In genomic region chr5:66779535-66779934, GRCh38 we compare ENCODE assay signal across 20 cellular contexts.
"Had no signal": no experiment of that assay in that cellular context is flagged by ENCODE, and none has a peak within 500 bp of the region (broad histone marks: within the 10 kb centered on the region; RNA-seq: fewer than 3 reads in every experiment).

No MANE protein-coding gene starts in this region.

- H3K4me1 Mint-ChIP-seq: activated CD4-positive, alpha-beta memory T cell treated with anti-CD3 and anti-CD28 coated beads, Interleukin-2, amount 10 ng/mL, durations not matched to agents 7 days and 5 days; activated CD4-positive, alpha-beta T cell treated with anti-CD3 and anti-CD28 coated beads, Interleukin-2, amount 10 ng/mL, durations not matched to agents 24 days and 14 days; activated naive CD4-positive, alpha-beta T cell treated with anti-CD3 and anti-CD28 coated beads, Interleukin-2, amount 10 ng/mL, durations not matched to agents 7 days and 5 days had no signal

- H3K9me3 Mint-ChIP-seq: activated CD4-positive, alpha-beta memory T cell treated with anti-CD3 and anti-CD28 coated beads, Interleukin-2, amount 10 ng/mL, durations not matched to agents 7 days and 5 days; activated CD4-positive, alpha-beta T cell treated with anti-CD3 and anti-CD28 coated beads, Interleukin-2, amount 10 ng/mL, durations not matched to agents 24 days and 14 days; activated naive CD4-positive, alpha-beta T cell treated with anti-CD3 and anti-CD28 coated beads, Interleukin-2, amount 10 ng/mL, durations not matched to agents 7 days and 5 days; activated T-cell treated with anti-CD3 and anti-CD28 coated beads, Interleukin-2, amount 50 U/mL, for 72 hours; stimulated activated naive CD8-positive, alpha-beta T cell treated with anti-CD3 and anti-CD28 coated beads, Interleukin-15, Interleukin-2, amounts not matched to agents 100 ng/mL and 50 ng/mL, for 24 hours had no signal

- ATAC-seq: activated CD4-positive, CD25-positive, alpha-beta regulatory T cell treated with anti-CD3 and anti-CD28 coated beads, Interleukin-2, amount 50 U/mL, for 24 hours; activated T-cell treated with anti-CD3 and anti-CD28 coated beads, Interleukin-2, amount 50 U/mL, for 72 hours; heart right ventricle; lower lobe of right lung; mucosa of descending colon; right cardiac atrium; upper lobe of right lung had no signal

- H3K36me3 Mint-ChIP-seq: activated naive CD4-positive, alpha-beta T cell treated with anti-CD3 and anti-CD28 coated beads, Interleukin-2, amount 10 ng/mL, durations not matched to agents 7 days and 5 days had no signal

- DNase-seq: activated CD4-positive, alpha-beta memory T cell treated with anti-CD3 and anti-CD28 coated beads, Interleukin-2, amount 10 ng/mL, durations not matched to agents 7 days and 5 days; activated CD4-positive, alpha-beta T cell treated with anti-CD3 and anti-CD28 coated beads, Interleukin-2, amount 10 ng/mL, durations not matched to agents 24 days and 14 days; activated effector memory CD4-positive, alpha-beta T cell treated with anti-CD3 and anti-CD28 coated beads, Interleukin-2, amount 50 U/mL, for 16 hours; activated naive CD4-positive, alpha-beta T cell treated with anti-CD3 and anti-CD28 coated beads, Interleukin-2, amount 10 ng/mL, durations not matched to agents 7 days and 5 days; activated T-cell treated with anti-CD3 and anti-CD28 coated beads, Interleukin-2, amount 50 U/mL, for 72 hours; amygdala; cerebellar nuclear complex; heart right ventricle; islet precursor cell; lower lobe of right lung; mesendoderm; mucosa of descending colon; nucleus accumbens; right cardiac atrium; stimulated activated CD4-positive, alpha-beta T cell treated with anti-CD3 and anti-CD28 coated beads, Interleukin-1b, Interleukin-23, amount 100 ng/mL, for 48 hours; substantia nigra; thyroid gland; upper lobe of right lung had no signal

- H3K27ac Mint-ChIP-seq: activated CD4-positive, alpha-beta memory T cell treated with anti-CD3 and anti-CD28 coated beads, Interleukin-2, amount 10 ng/mL, durations not matched to agents 7 days and 5 days; activated CD4-positive, alpha-beta T cell treated with anti-CD3 and anti-CD28 coated beads, Interleukin-2, amount 10 ng/mL, durations not matched to agents 24 days and 14 days; activated naive CD4-positive, alpha-beta T cell treated with anti-CD3 and anti-CD28 coated beads, Interleukin-2, amount 10 ng/mL, durations not matched to agents 7 days and 5 days; activated T-cell treated with anti-CD3 and anti-CD28 coated beads, Interleukin-2, amount 50 U/mL, for 72 hours; stimulated activated naive CD8-positive, alpha-beta T cell treated with anti-CD3 and anti-CD28 coated beads, Interleukin-15, Interleukin-2, amounts not matched to agents 100 ng/mL and 50 ng/mL, for 24 hours had no signal

- H3K4me3 Mint-ChIP-seq: activated CD4-positive, alpha-beta memory T cell treated with anti-CD3 and anti-CD28 coated beads, Interleukin-2, amount 10 ng/mL, durations not matched to agents 7 days and 5 days; activated CD4-positive, alpha-beta T cell treated with anti-CD3 and anti-CD28 coated beads, Interleukin-2, amount 10 ng/mL, durations not matched to agents 24 days and 14 days; activated naive CD4-positive, alpha-beta T cell treated with anti-CD3 and anti-CD28 coated beads, Interleukin-2, amount 10 ng/mL, durations not matched to agents 7 days and 5 days; activated T-cell treated with anti-CD3 and anti-CD28 coated beads, Interleukin-2, amount 50 U/mL, for 72 hours; stimulated activated naive CD8-positive, alpha-beta T cell treated with anti-CD3 and anti-CD28 coated beads, Interleukin-15, Interleukin-2, amounts not matched to agents 100 ng/mL and 50 ng/mL, for 24 hours had no signal
